Comparison of ENCODE assay signal across 8 cellular contexts in the genomic region with DNA sequence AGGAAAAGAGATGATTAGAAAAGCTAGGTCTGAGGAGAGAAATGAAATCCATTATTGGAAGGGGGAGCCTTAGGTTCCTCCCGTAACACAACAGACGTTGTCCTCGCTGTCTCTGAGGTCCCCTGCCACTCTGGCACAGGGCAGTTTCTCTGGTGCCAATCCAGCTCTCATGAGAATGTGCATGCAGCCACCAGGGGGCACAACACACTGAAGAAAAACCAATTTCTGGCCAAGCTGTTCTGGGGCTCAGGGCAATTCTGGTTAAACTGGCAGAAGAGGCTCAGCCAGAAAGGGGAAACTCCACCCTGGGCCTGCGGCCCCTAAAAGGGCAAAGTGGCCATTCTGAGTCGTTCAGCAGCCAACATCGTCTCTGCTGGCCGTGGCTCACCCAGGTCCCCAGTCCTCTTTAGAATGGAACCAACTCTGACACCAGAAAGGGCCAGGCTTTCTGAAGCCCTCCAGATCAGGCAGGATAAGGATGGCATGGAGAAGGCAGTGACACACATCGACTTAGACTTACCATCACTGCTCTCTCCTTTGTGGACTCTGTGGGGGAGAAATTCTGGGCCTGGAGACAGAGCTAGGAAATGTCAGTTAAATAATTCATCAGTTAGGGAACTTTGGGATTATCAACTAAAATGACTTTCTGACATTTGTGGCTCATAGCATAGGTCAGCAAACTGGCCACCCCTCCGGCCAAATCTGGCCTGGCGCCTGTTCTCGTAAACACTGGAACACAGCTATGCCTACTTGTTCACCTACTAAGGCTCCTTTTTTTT. TPM values are rescaled to one million over a fixed set of nuclear protein-coding genes. Genes with fewer than 3 reads are reported as not detected.
DNase-seq lines count a peak whose midpoint lies in the region; ATAC-seq and TF ChIP-seq lines count a peak whose summit lies in the region.

No MANE protein-coding gene starts in this region.

- H3K4me3 ChIP-seq in Caco-2 (ENCODE audit: low read depth, low read length) (no peak overlapping the region), epithelial cell of esophagus (ENCODE audit: low read length) (no peak overlapping the region), mucosa of stomach (ENCODE audit: low read length) (no peak overlapping the region)

- peak; percentile 67 to 80 for DNase-seq in Caco-2
- peak; percentile 46 for DNase-seq in HT1080 (ENCODE audit: low read depth)
- peak; percentile 97 for DNase-seq in NOMO-1 treated with dmso at 0.1 percent for 144 hours (lab: John Stamatoyannopoulos, UW; ENCODE audit: unreplicated experiment)
- DNase-seq in activated CD8-positive, alpha-beta memory T cell treated with anti-CD3 and anti-CD28 coated beads, Interleukin-2, amount 50 U/mL, for 48 hours: peak; percentile 86
- DNase-seq in epithelial cell of esophagus (ENCODE audit: low read depth): peak; percentile 79
- peak; percentile 52 for DNase-seq in stimulated activated CD8-positive, alpha-beta memory T cell treated with anti-CD3 and anti-CD28 coated beads, Interleukin-4, amount 100 ng/mL, for 4 hours (ENCODE audit: low read depth in 2 of 2, low spot score in 1 of 2)

- H3K36me3 Mint-ChIP-seq in Caco-2 (ENCODE audit: insufficient read depth, unreplicated experiment): peaks cover 68% of the 10 kb centered on the region

- peaks cover 40% of the 10 kb centered on the region for H3K4me1 ChIP-seq in Caco-2
- H3K4me1 ChIP-seq in mucosa of stomach (ENCODE audit: control insufficient read depth, insufficient read depth, low read length): peaks cover 27% of the 10 kb centered on the region

- no peaks in the 10 kb centered on the region for H3K27me3 Mint-ChIP-seq in Caco-2 (ENCODE audit: insufficient read depth, unreplicated experiment)

- H3K4me3 Mint-ChIP-seq in Caco-2 (ENCODE audit: unreplicated experiment): no peak overlapping the region

- BruUV-seq in Caco-2 (replicated peaks; lab: Mats Ljungman, UMichigan): no TSS peak

- intact Hi-C loops in Caco-2 (cut with micrococcal nuclease; ENCODE audit: unreplicated experiment): loop anchor here (1.0 to 2.0 kb wide), 6 partner anchors 17 to 380 kb away; no protein-coding TSS in a partner anchor

- CTCF ChIA-PET in Caco-2 (lab: Charles Lee): interaction anchor here (0.6 to 1.8 kb wide), 13 partner anchors 17 to 357 kb away, joined by 3 to 10 read pairs (median 5); a partner anchor contains a TSS

- POLR2A ChIA-PET in Caco-2 (lab: Charles Lee): interaction anchor here (0.7 kb wide), 1 partner anchor 46 kb away, joined by 3 read pairs; no protein-coding TSS in a partner anchor

- peak overlapping the region; percentile 64 for H3K27ac Mint-ChIP-seq in Caco-2 (ENCODE audit: unreplicated experiment)

- peak; percentile 85 for ATAC-seq in GM21360 (IDR thresholded peaks at IDR 0.05; ENCODE audit: unreplicated experiment)

- H3K36me3 ChIP-seq in Caco-2 (ENCODE audit: control insufficient read depth, insufficient read depth, low read length): peaks cover 4% of the 10 kb centered on the region
- H3K36me3 ChIP-seq in mucosa of stomach (ENCODE audit: control insufficient read depth, insufficient read depth, low read length): peaks cover 4% of the 10 kb centered on the region

- peak overlapping the region; percentile 47 for H3K9ac ChIP-seq in mucosa of stomach (ENCODE audit: low read length)

- H3K9me3 ChIP-seq in Caco-2: no peaks in the 10 kb centered on the region
- H3K9me3 ChIP-seq in mucosa of stomach (ENCODE audit: control insufficient read depth, low read length): no peaks in the 10 kb centered on the region

- H3K27me3 ChIP-seq in Caco-2 (replicated peaks; ENCODE audit: control insufficient read depth, insufficient read depth, low read length) (no peaks in the 10 kb centered on the region), mucosa of stomach (ENCODE audit: control insufficient read depth, insufficient read depth, low read length) (no peaks in the 10 kb centered on the region)

- peak; percentile 73 to 81 for TF ChIP-seq CTCF in Caco-2 (IDR thresholded peaks at IDR 0.05; ENCODE audit: insufficient read depth in 1 of 2, low read depth in 1 of 2, low read length in 1 of 2, severe bottlenecking in 1 of 2, unreplicated experiment in 1 of 2)
- TF ChIP-seq CTCF in epithelial cell of esophagus (IDR thresholded peaks at IDR 0.05; ENCODE audit: insufficient read depth, low read depth, low read length, missing control alignments): peak; percentile 85

- no peaks in the 10 kb centered on the region for H3K9me3 Mint-ChIP-seq in Caco-2 (ENCODE audit: unreplicated experiment)

- peaks cover 44% of the 10 kb centered on the region for H3K4me1 Mint-ChIP-seq in Caco-2 (ENCODE audit: low read depth, unreplicated experiment)

RNA-seq across cellular contexts. Expression of a gene that starts 58.5 kb away (rescaled TPM):
- 107 and 122 TPM in 2 replicates for total RNA-seq in Caco-2 (2022)
- total RNA-seq in HT1080 (2014; rRNA removed; shearing (Covaris generic)): 44.5 and 51.7 TPM in 2 replicates
- 58.5 and 62.3 TPM in 2 replicates for polyA plus RNA-seq in HT1080 (2015; cell fraction: cytosol; rRNA removed)
- 30.1 and 30.3 TPM in 2 replicates for polyA plus RNA-seq in HT1080 (2015; cell fraction: nucleus; rRNA removed)

Comparison
In these comparisons a context has a peak if more than half of its experiments do, and no peak if none do; other contexts are left out.
1. DNase-seq: peak in every context shown above with its lines; median percentile 97 in NOMO-1 treated with dmso at 0.1 percent for 144 hours; 86 in activated CD8-positive, alpha-beta memory T cell treated with anti-CD3 and anti-CD28 coated beads, Interleukin-2, amount 50 U/mL, for 48 hours; 79 in epithelial cell of esophagus; 74 in Caco-2; 52 in stimulated activated CD8-positive, alpha-beta memory T cell treated with anti-CD3 and anti-CD28 coated beads, Interleukin-4, amount 100 ng/mL, for 4 hours; 46 in HT1080.